ENCODE assay signal across 1 cellular context in genomic region chr3:135706758-135707375, GRCh38.
TF ChIP-seq lines count a peak whose summit lies in the region.

No MANE protein-coding gene starts in this region.

TF ChIP-seq in WTC11, 78 proteins besides CTCF, POLR2A, EP300 and RAD21 (continued from another document):
- TF ChIP-seq PRDM15 (CRISPR knock-in tag; IDR thresholded peaks at IDR 0.05) (no peak), MXD4 (CRISPR knock-in tag; IDR thresholded peaks at IDR 0.05; ENCODE audit: borderline replicate concordance) (no peak), OVOL2 (CRISPR knock-in tag; IDR thresholded peaks at IDR 0.05; ENCODE audit: borderline replicate concordance) (no peak)
